ENCODE assay signal across 10 cellular contexts in genomic region chr14:95469134-95469481, GRCh38.
"Had no signal": no experiment of that assay in that cellular context is flagged by ENCODE, and none has a peak within 500 bp of the region (broad histone marks: within the 10 kb centered on the region; RNA-seq: fewer than 3 reads in every experiment).

No MANE protein-coding gene starts in this region.

- H3K36me3 Mint-ChIP-seq: natural killer cell had no signal

- H3K4me3 ChIP-seq: gastroesophageal sphincter, skin epidermis, thoracic aorta had no signal

- H3K4me3 Mint-ChIP-seq: activated B cell treated with CpG ODN at 0.5 μM for 24 hours; activated CD8-positive, alpha-beta T cell treated with anti-CD3 and anti-CD28 coated beads for 36 hours; natural killer cell; stimulated activated naive CD8-positive, alpha-beta T cell treated with anti-CD3 and anti-CD28 coated beads, Interleukin-15, amount 100 ng/mL, for 72 hours had no signal

- H3K27me3 Mint-ChIP-seq: activated B cell treated with CpG ODN at 0.5 μM for 24 hours; activated CD8-positive, alpha-beta T cell treated with anti-CD3 and anti-CD28 coated beads for 36 hours; stimulated activated naive CD8-positive, alpha-beta T cell treated with anti-CD3 and anti-CD28 coated beads, Interleukin-15, amount 100 ng/mL, for 72 hours had no signal

- H3K27ac Mint-ChIP-seq: activated B cell treated with CpG ODN at 0.5 μM for 24 hours, natural killer cell had no signal

- H3K9me3 ChIP-seq: gastroesophageal sphincter, thoracic aorta had no signal

- H3K9me3 Mint-ChIP-seq: activated B cell treated with CpG ODN at 0.5 μM for 24 hours; activated CD8-positive, alpha-beta T cell treated with anti-CD3 and anti-CD28 coated beads for 36 hours; natural killer cell; stimulated activated naive CD8-positive, alpha-beta T cell treated with anti-CD3 and anti-CD28 coated beads, Interleukin-15, amount 100 ng/mL, for 72 hours had no signal

- H3K27ac ChIP-seq: gastroesophageal sphincter, thoracic aorta had no signal

- ATAC-seq: activated CD8-positive, alpha-beta T cell treated with anti-CD3 and anti-CD28 coated beads for 36 hours; gastroesophageal sphincter; natural killer cell; stimulated activated naive CD8-positive, alpha-beta T cell treated with anti-CD3 and anti-CD28 coated beads, Interleukin-15, amount 100 ng/mL, for 72 hours had no signal

- DNase-seq: activated B cell treated with CpG ODN at 0.5 μM for 24 hours; activated CD4-positive, alpha-beta T cell treated with anti-CD3 and anti-CD28 coated beads for 48 hours; activated CD8-positive, alpha-beta memory T cell treated with anti-CD3 and anti-CD28 coated beads, Interleukin-2, amount 50 U/mL, for 4 hours; activated CD8-positive, alpha-beta T cell treated with anti-CD3 and anti-CD28 coated beads for 36 hours; midbrain; natural killer cell; stimulated activated naive CD8-positive, alpha-beta T cell treated with anti-CD3 and anti-CD28 coated beads, Interleukin-15, amount 100 ng/mL, for 72 hours had no signal
